ENCODE assay signal across 8 cellular contexts in genomic region chr15:81000144-81000625, GRCh38. TPM values are rescaled to one million over a fixed set of nuclear protein-coding genes. Genes with fewer than 3 reads are reported as not detected.
A peak's percentile ranks its signal among the peaks of the same experiment; 100 is the strongest.
DNase-seq lines count a peak whose midpoint lies in the region; ATAC-seq and TF ChIP-seq lines count a peak whose summit lies in the region.

No MANE protein-coding gene starts in this region.

- peak overlapping the region; percentile 96 for H3K27ac Mint-ChIP-seq in activated B cell treated with CpG ODN at 0.5 μM for 24 hours

- peak overlapping the region; percentile 94 for H3K4me3 Mint-ChIP-seq in activated B cell treated with CpG ODN at 0.5 μM for 24 hours

- POLR2A ChIA-PET in activated B cell treated with CpG ODN at 0.5 μM for 24 hours (lab: Charles Lee) = interaction anchor here (0.6 to 5.1 kb wide), 15 partner anchors 11 to 1262 kb away, joined by 3 to 83 read pairs (median 4); partner anchors contain the start of genes EFL1, MESD and SAXO2

- CTCF ChIA-PET in activated B cell treated with CpG ODN at 0.5 μM for 24 hours (lab: Charles Lee) = interaction anchor here (1.0 kb wide), 1 partner anchor 106 kb away, joined by 4 read pairs; no protein-coding TSS in a partner anchor

- DNase-seq in Right ventricle myocardium inferior (ENCODE audit: missing footprints) (no peak), cardiac septum (ENCODE audit: low spot score) (no peak), activated B cell treated with CpG ODN at 0.5 μM for 24 hours (no peak), Right ventricle myocardium superior (no peak), retina (peak; percentile 90), midbrain (lab: John Stamatoyannopoulos, UW) (no peak)

- intact Hi-C loops in Right ventricle myocardium inferior (cut with DNase I) (loop anchor here (1.0 kb wide), 1 partner anchor 98 kb away; no protein-coding TSS in a partner anchor), cardiac septum (cut with DNase I) (no loop called here), activated B cell treated with CpG ODN at 0.5 μM for 24 hours (cut with micrococcal nuclease) (loop anchor here (1.0 to 5.0 kb wide), 7 partner anchors 11 to 943 kb away; partner anchors contain the start of genes MESD and ZFAND6), Right ventricle myocardium superior (cut with DNase I) (loop anchor here (5.0 kb wide), 1 partner anchor 97 kb away; no protein-coding TSS in a partner anchor)

- H3K36me3 Mint-ChIP-seq in activated B cell treated with CpG ODN at 0.5 μM for 24 hours (ENCODE audit: low read depth) = peaks cover 25% of the 10 kb centered on the region

- ATAC-seq in Right ventricle myocardium inferior (peak; percentile 6), activated B cell treated with CpG ODN at 0.5 μM for 24 hours (ENCODE audit: low read depth) (no peak), Right ventricle myocardium superior (ENCODE audit: poor library complexity) (peak; percentile 16), HG03469 (IDR thresholded peaks at IDR 0.05; ENCODE audit: unreplicated experiment) (no peak), GM21360 (IDR thresholded peaks at IDR 0.05; ENCODE audit: unreplicated experiment) (no peak)

- no peak for TF ChIP-seq CTCF in activated B cell treated with CpG ODN at 0.5 μM for 24 hours (IDR thresholded peaks at IDR 0.05)

- peaks cover 43% of the 10 kb centered on the region for H3K4me1 Mint-ChIP-seq in activated B cell treated with CpG ODN at 0.5 μM for 24 hours

- peaks cover 4% of the 10 kb centered on the region for H3K9me3 Mint-ChIP-seq in activated B cell treated with CpG ODN at 0.5 μM for 24 hours

- no peaks in the 10 kb centered on the region for H3K27me3 Mint-ChIP-seq in activated B cell treated with CpG ODN at 0.5 μM for 24 hours

RNA-seq across cellular contexts. Expression of gene TLNRD1, which starts 0.5 kb away (rescaled TPM):
- total RNA-seq in Right ventricle myocardium inferior (7.1 TPM), cardiac septum (7.3 TPM), activated B cell treated with CpG ODN at 0.5 μM for 24 hours (25.7 TPM in 2 replicates), Right ventricle myocardium superior (6.1 TPM)

RNA-seq across cellular contexts. Expression of gene MESD, which starts 10.6 kb away (rescaled TPM):
- total RNA-seq in Right ventricle myocardium inferior (14.0 TPM), cardiac septum (12.5 TPM), activated B cell treated with CpG ODN at 0.5 μM for 24 hours (21.4 and 23.8 TPM in 2 replicates), Right ventricle myocardium superior (12.5 TPM)

Comparison
In these comparisons a context has a peak if more than half of its experiments do, and no peak if none do; other contexts are left out.
1. ATAC-seq: peak in Right ventricle myocardium inferior (single experiment) and Right ventricle myocardium superior (single experiment); none in activated B cell treated with CpG ODN at 0.5 μM for 24 hours (single experiment), HG03469 (single experiment) and GM21360 (single experiment).